Comparison of ENCODE assay signal across 8 cellular contexts in genomic region chr9:126615251-126615790, GRCh38. TPM values are rescaled to one million over a fixed set of nuclear protein-coding genes. Genes with fewer than 3 reads are reported as not detected.
DNase-seq lines count a peak whose midpoint lies in the region; ATAC-seq and TF ChIP-seq lines count a peak whose summit lies in the region.

No MANE protein-coding gene starts in this region.

- DNase-seq in DMS114 treated with DMSO at 0.1 percent for 48 hours (lab: John Stamatoyannopoulos, UW; ENCODE audit: unreplicated experiment) = peak; percentile 16
- DNase-seq in HuH-7.5 (ENCODE audit: low spot score) = peak; percentile 69
- DNase-seq in astrocyte of the hippocampus (ENCODE audit: low read depth, low spot score) = peak; percentile 48
- peak; percentile 56 to 59 for DNase-seq in lung microvascular endothelial cell (ENCODE audit: low read depth in 2 of 2)
- DNase-seq in hepatic stellate cell (ENCODE audit: low spot score) = no peak

- no peak for ATAC-seq in SK-N-SH treated with all-trans-retinoic acid at 6 μM for 48 hours
- no peak for ATAC-seq in HG03442 (IDR thresholded peaks at IDR 0.05; ENCODE audit: unreplicated experiment)
- ATAC-seq in HG03432 (IDR thresholded peaks at IDR 0.05; ENCODE audit: unreplicated experiment) = no peak

TF ChIP-seq in SK-N-SH treated with all-trans-retinoic acid at 6 μM for 48 hours, 23 proteins besides CTCF, POLR2A, EP300 and RAD21:
- no peak for TF ChIP-seq ZNF70 (CRISPR knock-in tag; IDR thresholded peaks at IDR 0.05)
- TF ChIP-seq CSDC2 (CRISPR knock-in tag; IDR thresholded peaks at IDR 0.05) = no peak
- TF ChIP-seq TCF4 (CRISPR knock-in tag; IDR thresholded peaks at IDR 0.05; ENCODE audit: borderline replicate concordance) = no peak
- no peak for TF ChIP-seq ARNTL (CRISPR knock-in tag; IDR thresholded peaks at IDR 0.05; ENCODE audit: borderline replicate concordance, low read depth)
- no peak for TF ChIP-seq TSHZ2 (CRISPR knock-in tag; IDR thresholded peaks at IDR 0.05)
- no peak for TF ChIP-seq ISL1 (CRISPR knock-in tag; IDR thresholded peaks at IDR 0.05)
- TF ChIP-seq ZNF565 (CRISPR knock-in tag; conservative IDR thresholded peaks at IDR 0.05; ENCODE audit: low read depth) = no peak
- no peak for TF ChIP-seq GLIS3 (CRISPR knock-in tag; IDR thresholded peaks at IDR 0.05)
- TF ChIP-seq PATZ1 (CRISPR knock-in tag; IDR thresholded peaks at IDR 0.05; ENCODE audit: borderline replicate concordance) = no peak
- no peak for TF ChIP-seq ZC3H10 (CRISPR knock-in tag; IDR thresholded peaks at IDR 0.05)

RNA-seq across cellular contexts. Expression of gene LMX1B, which starts 1.6 kb away (rescaled TPM):
- not detected in 2 replicates for total RNA-seq in lung microvascular endothelial cell
